2 cellular contexts compared by ENCODE assay signal in the genomic region with DNA sequence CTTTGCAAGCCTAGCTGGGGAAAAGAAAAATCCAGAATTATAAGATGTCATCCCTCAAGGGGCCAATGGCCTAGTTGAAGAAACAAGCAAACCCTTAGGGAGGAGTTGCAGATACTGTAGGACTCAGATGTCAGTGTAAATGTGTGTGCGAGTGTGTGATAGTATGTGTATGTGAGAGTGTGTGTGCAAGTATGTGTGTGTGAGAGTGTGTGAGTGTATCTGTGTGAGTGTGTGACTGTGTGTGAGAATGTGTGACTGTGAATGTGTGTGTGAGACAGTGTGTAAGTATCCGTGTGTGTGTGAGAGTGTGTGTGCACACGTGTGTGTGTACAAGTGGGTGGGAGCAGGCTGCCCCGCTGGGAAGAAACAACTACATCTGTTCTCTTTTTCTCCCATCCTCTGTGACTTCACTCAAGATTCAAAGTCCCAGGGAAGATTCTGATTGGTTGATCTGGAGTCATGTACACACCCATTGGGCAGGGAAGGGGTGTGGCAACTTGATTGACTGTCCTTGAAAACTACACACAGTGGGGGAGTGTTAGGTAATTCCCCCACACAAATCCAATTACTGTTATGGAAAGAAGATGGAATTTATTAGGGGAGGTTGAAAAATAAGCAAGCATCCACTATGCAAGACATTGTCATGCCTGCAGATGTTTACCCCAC.
A peak's percentile ranks its signal among the peaks of the same experiment; 100 is the strongest.
TF ChIP-seq lines count a peak whose summit lies in the region.

No MANE protein-coding gene starts in this region.

TF ChIP-seq in HEK293, 187 proteins besides CTCF, POLR2A, EP300 and RAD21 (continued from another document):
- TF ChIP-seq, protein P1, sequence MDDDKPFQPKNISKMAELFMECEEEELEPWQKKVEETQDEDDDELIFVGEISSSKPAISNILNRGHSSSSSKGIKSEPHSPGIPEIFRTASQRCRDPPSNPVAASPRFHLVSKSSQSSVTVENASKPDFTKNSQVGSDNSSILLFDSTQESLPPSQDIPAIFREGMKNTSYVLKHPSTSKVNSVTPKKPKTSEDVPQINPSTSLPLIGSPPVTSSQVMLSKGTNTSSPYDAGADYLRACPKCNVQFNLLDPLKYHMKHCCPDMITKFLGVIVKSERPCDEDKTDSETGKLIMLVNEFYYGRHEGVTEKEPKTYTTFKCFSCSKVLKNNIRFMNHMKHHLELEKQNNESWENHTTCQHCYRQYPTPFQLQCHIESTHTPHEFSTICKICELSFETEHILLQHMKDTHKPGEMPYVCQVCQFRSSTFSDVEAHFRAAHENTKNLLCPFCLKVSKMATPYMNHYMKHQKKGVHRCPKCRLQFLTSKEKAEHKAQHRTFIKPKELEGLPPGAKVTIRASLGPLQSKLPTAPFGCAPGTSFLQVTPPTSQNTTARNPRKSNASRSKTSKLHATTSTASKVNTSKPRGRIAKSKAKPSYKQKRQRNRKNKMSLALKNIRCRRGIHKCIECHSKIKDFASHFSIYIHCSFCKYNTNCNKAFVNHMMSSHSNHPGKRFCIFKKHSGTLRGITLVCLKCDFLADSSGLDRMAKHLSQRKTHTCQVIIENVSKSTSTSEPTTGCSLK (tag by site-specific recombination; IDR thresholded peaks at IDR 0.05), result 0 out of 2 replicates have a peak, but pooled peaks have one; percentile 34

TF ChIP-seq in GM12878, 131 proteins besides CTCF, POLR2A, EP300 and RAD21:
- TF ChIP-seq, protein P2, sequence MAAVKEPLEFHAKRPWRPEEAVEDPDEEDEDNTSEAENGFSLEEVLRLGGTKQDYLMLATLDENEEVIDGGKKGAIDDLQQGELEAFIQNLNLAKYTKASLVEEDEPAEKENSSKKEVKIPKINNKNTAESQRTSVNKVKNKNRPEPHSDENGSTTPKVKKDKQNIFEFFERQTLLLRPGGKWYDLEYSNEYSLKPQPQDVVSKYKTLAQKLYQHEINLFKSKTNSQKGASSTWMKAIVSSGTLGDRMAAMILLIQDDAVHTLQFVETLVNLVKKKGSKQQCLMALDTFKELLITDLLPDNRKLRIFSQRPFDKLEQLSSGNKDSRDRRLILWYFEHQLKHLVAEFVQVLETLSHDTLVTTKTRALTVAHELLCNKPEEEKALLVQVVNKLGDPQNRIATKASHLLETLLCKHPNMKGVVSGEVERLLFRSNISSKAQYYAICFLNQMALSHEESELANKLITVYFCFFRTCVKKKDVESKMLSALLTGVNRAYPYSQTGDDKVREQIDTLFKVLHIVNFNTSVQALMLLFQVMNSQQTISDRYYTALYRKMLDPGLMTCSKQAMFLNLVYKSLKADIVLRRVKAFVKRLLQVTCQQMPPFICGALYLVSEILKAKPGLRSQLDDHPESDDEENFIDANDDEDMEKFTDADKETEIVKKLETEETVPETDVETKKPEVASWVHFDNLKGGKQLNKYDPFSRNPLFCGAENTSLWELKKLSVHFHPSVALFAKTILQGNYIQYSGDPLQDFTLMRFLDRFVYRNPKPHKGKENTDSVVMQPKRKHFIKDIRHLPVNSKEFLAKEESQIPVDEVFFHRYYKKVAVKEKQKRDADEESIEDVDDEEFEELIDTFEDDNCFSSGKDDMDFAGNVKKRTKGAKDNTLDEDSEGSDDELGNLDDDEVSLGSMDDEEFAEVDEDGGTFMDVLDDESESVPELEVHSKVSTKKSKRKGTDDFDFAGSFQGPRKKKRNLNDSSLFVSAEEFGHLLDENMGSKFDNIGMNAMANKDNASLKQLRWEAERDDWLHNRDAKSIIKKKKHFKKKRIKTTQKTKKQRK (IDR thresholded peaks at IDR 0.05; ENCODE audit: low read depth, low read length), result no peak
- TF ChIP-seq TCF3 (IDR thresholded peaks at IDR 0.05; ENCODE audit: borderline replicate concordance, insufficient read depth, low read depth, low read length) (peak; percentile 52; the same call in 1 of the 2 replicates), TCF7 (IDR thresholded peaks at IDR 0.05; ENCODE audit: borderline replicate concordance) (no peak), HDGF (IDR thresholded peaks at IDR 0.05) (no peak)
- TF ChIP-seq, protein P3, sequence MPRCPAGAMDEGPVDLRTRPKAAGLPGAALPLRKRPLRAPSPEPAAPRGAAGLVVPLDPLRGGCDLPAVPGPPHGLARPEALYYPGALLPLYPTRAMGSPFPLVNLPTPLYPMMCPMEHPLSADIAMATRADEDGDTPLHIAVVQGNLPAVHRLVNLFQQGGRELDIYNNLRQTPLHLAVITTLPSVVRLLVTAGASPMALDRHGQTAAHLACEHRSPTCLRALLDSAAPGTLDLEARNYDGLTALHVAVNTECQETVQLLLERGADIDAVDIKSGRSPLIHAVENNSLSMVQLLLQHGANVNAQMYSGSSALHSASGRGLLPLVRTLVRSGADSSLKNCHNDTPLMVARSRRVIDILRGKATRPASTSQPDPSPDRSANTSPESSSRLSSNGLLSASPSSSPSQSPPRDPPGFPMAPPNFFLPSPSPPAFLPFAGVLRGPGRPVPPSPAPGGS (IDR thresholded peaks at IDR 0.05; ENCODE audit: borderline replicate concordance, insufficient read depth, low read depth, low read length, poor library complexity, severe bottlenecking), result peak; percentile 96
- TF ChIP-seq, protein P4, sequence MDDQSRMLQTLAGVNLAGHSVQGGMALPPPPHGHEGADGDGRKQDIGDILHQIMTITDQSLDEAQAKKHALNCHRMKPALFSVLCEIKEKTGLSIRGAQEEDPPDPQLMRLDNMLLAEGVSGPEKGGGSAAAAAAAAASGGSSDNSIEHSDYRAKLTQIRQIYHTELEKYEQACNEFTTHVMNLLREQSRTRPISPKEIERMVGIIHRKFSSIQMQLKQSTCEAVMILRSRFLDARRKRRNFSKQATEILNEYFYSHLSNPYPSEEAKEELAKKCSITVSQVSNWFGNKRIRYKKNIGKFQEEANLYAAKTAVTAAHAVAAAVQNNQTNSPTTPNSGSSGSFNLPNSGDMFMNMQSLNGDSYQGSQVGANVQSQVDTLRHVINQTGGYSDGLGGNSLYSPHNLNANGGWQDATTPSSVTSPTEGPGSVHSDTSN (IDR thresholded peaks at IDR 0.05; ENCODE audit: insufficient replicate concordance, low read depth, low read length), result peak; percentile 45
TF ChIP-seq in GM12878: peak in this region for 3.
